In the genomic region with DNA sequence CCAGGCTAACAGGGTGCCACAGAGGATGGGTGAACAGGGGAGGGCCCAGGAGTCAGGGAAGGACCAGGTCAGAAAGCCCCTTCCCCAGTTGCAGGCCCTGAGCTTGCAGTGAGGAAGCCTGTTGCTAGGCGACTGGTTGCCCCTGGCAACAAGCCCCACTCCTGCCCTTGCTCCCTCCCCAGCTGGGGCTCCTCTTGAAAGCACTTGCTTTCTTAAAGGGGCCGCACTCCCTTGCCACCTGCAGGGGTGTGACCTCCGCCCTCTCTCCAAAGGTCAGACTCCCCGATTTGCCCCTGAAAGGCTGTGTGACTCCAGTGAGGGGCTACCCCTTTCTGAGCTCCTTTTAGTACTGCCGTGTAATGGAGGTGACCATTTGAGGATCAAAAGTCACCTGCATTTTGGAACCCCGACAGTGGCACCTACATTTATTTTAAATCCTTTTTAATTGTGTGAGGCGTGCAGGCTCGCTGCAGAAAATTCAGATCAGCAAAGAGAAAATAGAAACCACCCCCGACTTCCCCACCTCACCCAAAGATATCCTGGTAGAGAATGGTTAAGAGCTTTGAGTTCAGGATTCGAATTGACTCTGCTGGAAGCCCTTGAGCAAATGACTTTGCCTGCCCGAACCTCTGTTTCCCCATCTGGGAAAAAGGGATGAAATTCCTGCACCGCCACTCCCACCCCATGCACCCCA, we compare ENCODE assay signal across 9 cellular contexts. TPM values are rescaled to one million over a fixed set of nuclear protein-coding genes. Genes with fewer than 3 reads are reported as not detected.
DNase-seq lines count a peak whose midpoint lies in the region; ATAC-seq, FAIRE-seq and TF ChIP-seq lines count a peak whose summit lies in the region.
"Had no signal": no experiment of that assay in that cellular context is flagged by ENCODE, and none has a peak within 500 bp of the region (broad histone marks: within the 10 kb centered on the region; RNA-seq: fewer than 3 reads in every experiment).

No MANE protein-coding gene starts in this region.

- no TSS peak for BruUV-seq in Calu3 (replicated peaks; lab: Mats Ljungman, UMichigan)

- H3K9me3 ChIP-seq in HEK293 (ENCODE audit: control insufficient read depth, insufficient read depth, low read depth, low read length): no peaks in the 10 kb centered on the region
- H3K9me3 ChIP-seq in H1 (ENCODE audit: insufficient read depth in 2 of 2, low read depth in 1 of 2, low read length in 1 of 2): no peaks in the 10 kb centered on the region
- H3K9me3 ChIP-seq in esophagus muscularis mucosa: no peaks in the 10 kb centered on the region

- no peak overlapping the region for H3K4me2 ChIP-seq in H1 (ENCODE audit: insufficient read depth in 1 of 2, low read depth in 2 of 2, low read length in 2 of 2)

- H4K5ac ChIP-seq in H1 (ENCODE audit: insufficient read length, low read depth, low read length): no peak overlapping the region

- TF ChIP-seq CTCF in Calu3 (IDR thresholded peaks at IDR 0.05; ENCODE audit: unreplicated experiment) (no peak), HEK293 (tag by site-specific recombination; IDR thresholded peaks at IDR 0.05) (no peak), H1 (IDR thresholded peaks at IDR 0.05; ENCODE audit: control extremely low read depth in 1 of 3, insufficient read depth in 1 of 3, low read depth in 1 of 3, low read length in 3 of 3) (no peak), esophagus muscularis mucosa (IDR thresholded peaks at IDR 0.05) (no peak)

- H3K56ac ChIP-seq in H1 (replicated peaks; ENCODE audit: insufficient read length, low read depth, low read length): no peak overlapping the region

- H4K91ac ChIP-seq in H1 (replicated peaks; ENCODE audit: insufficient read length, low read length): no peak overlapping the region

- no peak overlapping the region for H2BK5ac ChIP-seq in H1 (ENCODE audit: low read depth, low read length)

- H3K36me3 ChIP-seq in HEK293 (ENCODE audit: control insufficient read depth in 2 of 2, insufficient read depth in 1 of 2, low read length in 2 of 2): no peaks in the 10 kb centered on the region
- no peaks in the 10 kb centered on the region for H3K36me3 ChIP-seq in H1 (ENCODE audit: control insufficient read depth in 2 of 4, insufficient read depth in 4 of 4, low read length in 3 of 4)
- no peaks in the 10 kb centered on the region for H3K36me3 ChIP-seq in esophagus muscularis mucosa

- no peaks in the 10 kb centered on the region for H3K9me3 Mint-ChIP-seq in Calu3 (ENCODE audit: low read depth, unreplicated experiment)

- H3K27me3 Mint-ChIP-seq in Calu3 (ENCODE audit: unreplicated experiment): no peaks in the 10 kb centered on the region

- POLR2A ChIA-PET in HEK293 (lab: Yijun Ruan, JAX): interaction anchor here (0.5 kb wide), 1 partner anchor 39 kb away, joined by 3 read pairs; no protein-coding TSS in a partner anchor
- POLR2A ChIA-PET in H1 (lab: Charles Lee; ENCODE audit: partially characterized antibody): interaction anchor here (0.6 to 4.2 kb wide), 3 partner anchors 16 to 351 kb away, joined by 3 to 21 read pairs (median 5); a partner anchor contains a TSS

- H2BK15ac ChIP-seq in H1 (ENCODE audit: low read length): no peak overlapping the region

- H3K79me1 ChIP-seq in H1 (ENCODE audit: low read depth, low read length): no peaks in the 10 kb centered on the region; the same call in 1 of the 2 replicates

- H4K8ac ChIP-seq in H1 (ENCODE audit: extremely low read depth, insufficient read depth, low read length): no peak overlapping the region; the same call in 1 of the 2 replicates

- no peak overlapping the region for H3K4me3 Mint-ChIP-seq in Calu3 (ENCODE audit: low read depth, unreplicated experiment)

- TF ChIP-seq RAD21 in H1 (IDR thresholded peaks at IDR 0.05 in 1 of 2, conservative IDR thresholded peaks at IDR 0.05 in 1 of 2; ENCODE audit: low read depth in 2 of 2, low read length in 2 of 2): no peak

- no peak overlapping the region for H3K14ac ChIP-seq in H1 (ENCODE audit: insufficient read length)

- H3K36me3 Mint-ChIP-seq in Calu3 (ENCODE audit: insufficient read depth, unreplicated experiment): no peaks in the 10 kb centered on the region

- H3K18ac ChIP-seq in H1 (ENCODE audit: extremely low read depth, low read length): no peak overlapping the region

- H3K4me1 Mint-ChIP-seq in Calu3 (ENCODE audit: low read depth, unreplicated experiment): peaks cover 13% of the 10 kb centered on the region

- no peak for FAIRE-seq in H1 (lab: Jason Lieb, UNC)

- H3K27ac ChIP-seq in HEK293 (ENCODE audit: extremely low read depth, low read depth, low read length) (no peak overlapping the region), H1 (ENCODE audit: low read depth, low read length) (no peak overlapping the region; the same call in 1 of the 2 replicates), esophagus muscularis mucosa (replicated peaks in 1 of 4) (no peak overlapping the region)
- H3K27ac ChIP-seq: HL-60 had no signal

- CTCF ChIA-PET in Calu3 (lab: Charles Lee) (interaction anchor here (1.3 kb wide), 1 partner anchor 9 kb away, joined by 4 read pairs; no protein-coding TSS in a partner anchor), HEK293 (lab: Yijun Ruan, JAX) (interaction anchor here (0.9 to 7.0 kb wide), 3 partner anchors 11 to 315 kb away, joined by 4 to 46 read pairs (median 6); no protein-coding TSS in a partner anchor), H1 (lab: Charles Lee; ENCODE audit: partially characterized antibody) (interaction anchor here (0.6 to 3.5 kb wide), 10 partner anchors 10 to 375 kb away, joined by 3 to 23 read pairs (median 4); no protein-coding TSS in a partner anchor)

- 75% methylated on average over 12 of the region's 12 CpGs; no CpG with 5 or more reads in 1 of the 2 experiments for WGBS in H1 (ENCODE audit: extremely low coverage in 1 of 2, insufficient coverage in 1 of 2, insufficient read length in 1 of 2, insufficient replicate concordance in 2 of 2, low coverage in 1 of 2, low lambda C conversion rate in 2 of 2, missing lambda C conversion rate in 1 of 2), 2 experiments
- WGBS in esophagus muscularis mucosa: 65% methylated on average over 12 of the region's 12 CpGs

- no peaks in the 10 kb centered on the region for H3K79me2 ChIP-seq in H1 (ENCODE audit: control insufficient read depth in 1 of 2, insufficient read depth in 2 of 2, low read length in 2 of 2)

- no peak overlapping the region for H2AK5ac ChIP-seq in H1 (ENCODE audit: low read depth, low read length)

- H3K9ac ChIP-seq in H1 (replicated peaks in 1 of 4; ENCODE audit: extremely low read depth in 1 of 4, low read depth in 3 of 4, low read length in 3 of 4): peak overlapping the region in 1 of 4 experiments; percentile 26; a peak in 2 of 7 replicates

- TF ChIP-seq EP300 in H1 (IDR thresholded peaks at IDR 0.05; ENCODE audit: borderline replicate concordance in 1 of 2, low read depth in 2 of 2, low read length in 2 of 2) (no peak), esophagus muscularis mucosa (IDR thresholded peaks at IDR 0.05) (no peak)

- ATAC-seq in HG02763 (IDR thresholded peaks at IDR 0.05; ENCODE audit: unreplicated experiment): no peak

- no peak overlapping the region for H2BK20ac ChIP-seq in H1 (ENCODE audit: low read length)

- TF ChIP-seq POLR2A in H1 (IDR thresholded peaks at IDR 0.05; ENCODE audit: control extremely low read depth in 1 of 2, low read depth in 2 of 2, low read length in 2 of 2) (no peak), esophagus muscularis mucosa (IDR thresholded peaks at IDR 0.05; ENCODE audit: low read depth) (no peak)

- H3K4me1 ChIP-seq in HEK293 (ENCODE audit: control insufficient read depth, insufficient read depth, low read length) (no peaks in the 10 kb centered on the region), H1 (replicated peaks in 1 of 4; ENCODE audit: control insufficient read depth in 3 of 4, insufficient read depth in 4 of 4, low read length in 3 of 4) (peaks cover 0 to 9% (median 0%) of the 10 kb centered on the region in 4 experiments; a peak in 1 of 7 replicates), esophagus muscularis mucosa (peaks cover 0 to 10% (median 8%) of the 10 kb centered on the region in 4 donors)

- H3K4ac ChIP-seq in H1 (replicated peaks; ENCODE audit: insufficient read length, low read depth, low read length): no peak overlapping the region

- H2AFZ ChIP-seq in H1 (ENCODE audit: low read length): no peak overlapping the region

- DNase-seq in Calu3: peak; percentile 39
- DNase-seq in RPMI8226: peak; percentile 49
- peak in 1 of 2 experiments; percentile 89 for DNase-seq in H1 (ENCODE audit: low read depth in 1 of 2, low spot score in 2 of 2)
- peak; percentile 36 to 42 for DNase-seq in stimulated activated CD4-positive, alpha-beta T cell treated with anti-CD3 and anti-CD28 coated beads, Interleukin-2, amount 100 ng/mL, for 24 hours
- DNase-seq in esophagus muscularis mucosa (ENCODE audit: extremely low spot score): no peak
- no peak for DNase-seq in foreskin melanocyte

- H3K23me2 ChIP-seq in H1 (ENCODE audit: low read depth, low read length): no peaks in the 10 kb centered on the region; the same call in 1 of the 2 replicates

- no peak overlapping the region for H3K4me3 ChIP-seq in HEK293 (ENCODE audit: low read depth, low read length)
- no peak overlapping the region for H3K4me3 ChIP-seq in H1 (ENCODE audit: extremely low read depth in 1 of 4, insufficient read depth in 2 of 4, low read depth in 3 of 4, low read length in 4 of 4)
- no peak overlapping the region for H3K4me3 ChIP-seq in esophagus muscularis mucosa

- no peak overlapping the region for H3K27ac Mint-ChIP-seq in Calu3 (ENCODE audit: unreplicated experiment)

- intact Hi-C loops in Calu3 (cut with micrococcal nuclease; ENCODE audit: unreplicated experiment): no loop called here
- intact Hi-C loops in esophagus muscularis mucosa (cut with DNase I): no loop called here

- no peak overlapping the region for H3K23ac ChIP-seq in H1 (ENCODE audit: insufficient read length)

- H3K27me3 ChIP-seq in H1 (replicated peaks in 1 of 4; ENCODE audit: control insufficient read depth in 3 of 4, extremely low read depth in 1 of 4, insufficient read depth in 3 of 4, low read length in 3 of 4): no peaks in the 10 kb centered on the region
- H3K27me3 ChIP-seq in esophagus muscularis mucosa: no peaks in the 10 kb centered on the region

- H2BK120ac ChIP-seq in H1 (replicated peaks; ENCODE audit: low read depth, low read length): no peak overlapping the region

- H2BK12ac ChIP-seq in H1 (ENCODE audit: low read depth, low read length): no peak overlapping the region

- H4K20me1 ChIP-seq in H1 (replicated peaks in 1 of 2; ENCODE audit: control insufficient read depth in 1 of 2, insufficient read depth in 2 of 2, low read length in 2 of 2): no peaks in the 10 kb centered on the region

RNA-seq across cellular contexts. Expression of a gene that starts 4.8 kb away (rescaled TPM):
- total RNA-seq in Calu3 (2022) (0.61 and 1.3 TPM in 2 replicates), esophagus muscularis mucosa (1 to 10 TPM; 1.6 to 2.9 (median 1.9) TPM)
- total RNA-seq in H1 (2021; fragmentation: NEBNext Ultra II Directional; extraction: Animal tissue kit (Norgen Biotek cat#: 25700)): 25.9 and 27.0 TPM in 2 replicates
- polyA plus RNA-seq in H1 (2011; rRNA removed): 13.0 and 19.5 TPM in 2 replicates
- 7.2 TPM for polyA plus RNA-seq in H1 (2011; cell fraction: cytosol; rRNA removed)
- polyA plus RNA-seq in H1 (2011; cell fraction: nucleus; rRNA removed): 18.3 TPM
- 16.1 to 33.3 TPM (median 30.3 TPM) in 4 replicates for polyA plus RNA-seq in H1 (2012, experiment 1 of 2)
- 31.0 TPM for polyA plus RNA-seq in H1 (2012, experiment 2 of 2)
- 32.3 TPM for polyA plus RNA-seq in H1 (2013, experiment 1 of 2)
- 30.1 TPM for polyA plus RNA-seq in H1 (2013, experiment 2 of 2)
- 7.4 and 12.0 TPM in 2 replicates for polyA minus RNA-seq in H1 (2011; rRNA and poly(A)+ RNA removed)
- polyA minus RNA-seq in H1 (2011; cell fraction: cytosol; rRNA and poly(A)+ RNA removed): 10.9 TPM
- polyA minus RNA-seq in H1 (2011; cell fraction: nucleus; rRNA and poly(A)+ RNA removed): 27.5 TPM

RNA-seq across cellular contexts. Expression of a gene that starts 36.8 kb away (rescaled TPM):
- total RNA-seq in Calu3 (2022) (57.1 and 59.5 TPM in 2 replicates), esophagus muscularis mucosa (10 to 100 TPM; 24.1 to 50.9 (median 35.9) TPM)
- 115 and 116 TPM in 2 replicates for total RNA-seq in H1 (2021; fragmentation: NEBNext Ultra II Directional; extraction: Animal tissue kit (Norgen Biotek cat#: 25700))
- polyA plus RNA-seq in H1 (2011; rRNA removed): 66.7 and 161 TPM in 2 replicates
- 36.1 TPM for polyA plus RNA-seq in H1 (2011; cell fraction: cytosol; rRNA removed)
- 88.4 TPM for polyA plus RNA-seq in H1 (2011; cell fraction: nucleus; rRNA removed)
- 82.0 to 146 TPM (median 135 TPM) in 4 replicates for polyA plus RNA-seq in H1 (2012, experiment 1 of 2)
- polyA plus RNA-seq in H1 (2012, experiment 2 of 2): 65.2 TPM
- polyA plus RNA-seq in H1 (2013, experiment 1 of 2): 49.7 TPM
- 45.9 TPM for polyA plus RNA-seq in H1 (2013, experiment 2 of 2)
- 67.0 and 81.2 TPM in 2 replicates for polyA minus RNA-seq in H1 (2011; rRNA and poly(A)+ RNA removed)
- 103 TPM for polyA minus RNA-seq in H1 (2011; cell fraction: cytosol; rRNA and poly(A)+ RNA removed)
- polyA minus RNA-seq in H1 (2011; cell fraction: nucleus; rRNA and poly(A)+ RNA removed): 39.2 TPM

RNA-seq across cellular contexts. Expression of a gene that starts 38.8 kb away (rescaled TPM):
- total RNA-seq in Calu3 (2022) (75.1 and 121 TPM in 2 replicates), esophagus muscularis mucosa (under 1 TPM; 0.33 to 0.84 (median 0.62) TPM)
- total RNA-seq in H1 (2021; fragmentation: NEBNext Ultra II Directional; extraction: Animal tissue kit (Norgen Biotek cat#: 25700)): 1.5 and 1.8 TPM in 2 replicates
- 1.5 and 2.1 TPM in 2 replicates for polyA plus RNA-seq in H1 (2011; rRNA removed)
- 0.96 TPM for polyA plus RNA-seq in H1 (2011; cell fraction: cytosol; rRNA removed)
- polyA plus RNA-seq in H1 (2011; cell fraction: nucleus; rRNA removed): 1.6 TPM
- polyA plus RNA-seq in H1 (2012, experiment 1 of 2): 0.86 to 2.0 TPM (median 1.5 TPM) in 4 replicates
- 1.5 TPM for polyA plus RNA-seq in H1 (2012, experiment 2 of 2)
- 2.6 TPM for polyA plus RNA-seq in H1 (2013, experiment 1 of 2)
- polyA plus RNA-seq in H1 (2013, experiment 2 of 2): 2.9 TPM
- polyA minus RNA-seq in H1 (2011; rRNA and poly(A)+ RNA removed): 1.4 and 1.5 TPM in 2 replicates
- polyA minus RNA-seq in H1 (2011; cell fraction: cytosol; rRNA and poly(A)+ RNA removed): 1.6 TPM
- polyA minus RNA-seq in H1 (2011; cell fraction: nucleus; rRNA and poly(A)+ RNA removed): 0.60 TPM

Comparison
In these comparisons a context has a peak if more than half of its experiments do, and no peak if none do; other contexts are left out.
1. DNase-seq: peak in Calu3 (single experiment), RPMI8226 (single experiment) and stimulated activated CD4-positive, alpha-beta T cell treated with anti-CD3 and anti-CD28 coated beads, Interleukin-2, amount 100 ng/mL, for 24 hours (2 of 2); none in esophagus muscularis mucosa (single experiment) and foreskin melanocyte (single experiment).
2. RNA of a gene that starts 38.8 kb away (total RNA-seq): 75.1 to 121 TPM in Calu3; 1.5 to 1.8 TPM in H1 and 0.33 to 0.84 TPM in esophagus muscularis mucosa; every median in the first group is over 10 times any median in the second.